Comparison of ENCODE assay signal across 10 cellular contexts in the genomic region with DNA sequence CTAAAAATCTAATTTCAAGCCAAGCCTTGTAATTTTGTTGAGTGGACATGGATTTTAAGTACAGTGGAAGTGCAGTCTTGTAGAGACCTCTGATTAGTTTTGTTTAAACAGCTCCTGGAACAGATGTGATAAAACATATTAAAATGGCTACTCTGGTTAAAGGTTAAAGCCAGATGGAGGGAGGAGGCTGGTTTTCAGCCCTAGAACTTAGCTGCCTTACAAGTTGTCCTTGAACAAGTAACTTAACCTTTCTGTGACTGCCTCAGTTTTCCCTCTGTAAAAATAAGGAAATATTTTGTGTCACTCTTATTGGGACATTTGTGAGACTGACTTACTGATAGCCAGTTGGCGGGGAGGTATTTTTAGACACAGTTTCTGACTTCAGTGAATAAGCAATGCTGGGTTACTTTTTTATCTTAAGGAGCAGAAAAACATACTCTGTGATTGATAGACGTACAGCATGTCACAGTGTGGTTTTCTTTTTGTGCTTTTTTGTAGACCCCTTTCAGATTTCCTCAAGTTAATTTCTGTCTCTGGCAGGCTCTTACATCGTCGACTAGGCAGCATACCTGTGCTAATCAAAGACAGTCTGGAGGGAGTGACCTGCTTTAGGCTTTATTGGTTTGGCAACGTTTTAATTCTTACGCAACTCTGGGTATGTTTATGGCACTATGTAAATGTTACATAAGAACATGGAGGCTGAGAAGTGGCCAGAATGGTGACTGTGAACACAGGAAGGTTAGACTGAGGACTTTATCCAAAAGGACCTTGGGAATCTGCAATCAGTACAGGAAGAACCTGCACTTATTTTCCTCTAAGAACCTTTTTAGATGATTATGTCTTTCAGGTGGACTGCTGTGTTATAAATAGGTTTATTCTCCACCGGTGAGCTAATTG. TPM values are rescaled to one million over a fixed set of nuclear protein-coding genes. Genes with fewer than 3 reads are reported as not detected.
DNase-seq lines count a peak whose midpoint lies in the region; ATAC-seq and TF ChIP-seq lines count a peak whose summit lies in the region.
"Had no signal": no experiment of that assay in that cellular context is flagged by ENCODE, and none has a peak within 500 bp of the region (broad histone marks: within the 10 kb centered on the region; RNA-seq: fewer than 3 reads in every experiment).

No MANE protein-coding gene starts in this region.

- peaks cover 19% of the 10 kb centered on the region for H3K27me3 Mint-ChIP-seq in activated CD4-positive, alpha-beta T cell treated with anti-CD3 and anti-CD28 coated beads, Interleukin-2, amount 10 ng/mL, durations not matched to agents 7 days and 5 days

- TF ChIP-seq CTCF in DND-41 (IDR thresholded peaks at IDR 0.05; ENCODE audit: borderline replicate concordance, extremely low read depth, low read length, poor library complexity, severe bottlenecking): no peak
- TF ChIP-seq CTCF in esophagus muscularis mucosa (IDR thresholded peaks at IDR 0.05): no peak

- H4K20me1 ChIP-seq in DND-41 (ENCODE audit: insufficient read depth, low read length): peaks cover 10% of the 10 kb centered on the region; the same call in 1 of the 2 replicates

- H3K79me2 ChIP-seq in DND-41 (ENCODE audit: insufficient read depth, low read length): peaks cover 73% of the 10 kb centered on the region

- no peak overlapping the region for H3K4me3 Mint-ChIP-seq in activated CD4-positive, alpha-beta T cell treated with anti-CD3 and anti-CD28 coated beads, Interleukin-2, amount 10 ng/mL, durations not matched to agents 7 days and 5 days

- no peaks in the 10 kb centered on the region; the same call in 1 of the 2 replicates for H3K36me3 ChIP-seq in DND-41 (ENCODE audit: insufficient read depth, low read length)
- H3K36me3 ChIP-seq in esophagus muscularis mucosa: no peaks in the 10 kb centered on the region
- H3K36me3 ChIP-seq in rectal smooth muscle tissue (ENCODE audit: control insufficient read depth, insufficient read depth, low read length): no peaks in the 10 kb centered on the region
- 0 out of 2 replicates have a peak, but pooled peaks cover 4% of the 10 kb centered on the region for H3K36me3 ChIP-seq in HAP-1 (replicated peaks)

- no peak overlapping the region for H3K27ac ChIP-seq in DND-41 (ENCODE audit: low read length)
- H3K27ac ChIP-seq in esophagus muscularis mucosa (replicated peaks in 1 of 4): peak overlapping the region; percentile 88 to 94 (median 90)
- H3K27ac ChIP-seq in rectal smooth muscle tissue (ENCODE audit: low read depth, low read length): peak overlapping the region; percentile 44
- H3K27ac ChIP-seq in substantia nigra (ENCODE audit: low read depth, low read length, poor library complexity, severe bottlenecking): no peak overlapping the region

- peaks cover 38% of the 10 kb centered on the region for H3K4me1 ChIP-seq in DND-41 (ENCODE audit: insufficient read depth, low read length)
- H3K4me1 ChIP-seq in esophagus muscularis mucosa: peaks cover 25 to 75% (median 68%) of the 10 kb centered on the region in 4 donors
- peaks cover 15% of the 10 kb centered on the region for H3K4me1 ChIP-seq in rectal smooth muscle tissue (ENCODE audit: control insufficient read depth, insufficient read depth, low read length)
- H3K4me1 ChIP-seq in HAP-1: peaks cover 17% of the 10 kb centered on the region

- 0 out of 2 replicates have a peak overlapping the region, but pooled peaks have one; percentile 98 for H3K4me2 ChIP-seq in DND-41 (ENCODE audit: insufficient read depth, low read length)

- H3K36me3 Mint-ChIP-seq in activated CD4-positive, alpha-beta T cell treated with anti-CD3 and anti-CD28 coated beads, Interleukin-2, amount 10 ng/mL, durations not matched to agents 7 days and 5 days (ENCODE audit: low read depth): no peaks in the 10 kb centered on the region

- H3K9ac ChIP-seq in DND-41 (ENCODE audit: low read depth, low read length) (no peak overlapping the region), rectal smooth muscle tissue (ENCODE audit: low read length) (no peak overlapping the region)

- TF ChIP-seq POLR2A in esophagus muscularis mucosa (IDR thresholded peaks at IDR 0.05; ENCODE audit: low read depth): no peak

- H3K27me3 ChIP-seq in DND-41 (ENCODE audit: insufficient read depth, low read length, poor library complexity) (peaks cover 12% of the 10 kb centered on the region), esophagus muscularis mucosa (no peaks in the 10 kb centered on the region), rectal smooth muscle tissue (ENCODE audit: control insufficient read depth, insufficient read depth, low read length) (no peaks in the 10 kb centered on the region), HAP-1 (ENCODE audit: low read depth) (peaks cover 12% of the 10 kb centered on the region)

- H3K9me3 ChIP-seq in DND-41 (ENCODE audit: insufficient read depth, low read length, severe bottlenecking): no peaks in the 10 kb centered on the region
- H3K9me3 ChIP-seq in esophagus muscularis mucosa: no peaks in the 10 kb centered on the region
- no peaks in the 10 kb centered on the region for H3K9me3 ChIP-seq in HAP-1

- no peak overlapping the region for H2AFZ ChIP-seq in DND-41 (ENCODE audit: low read depth, low read length)

- H3K4me1 Mint-ChIP-seq in activated CD4-positive, alpha-beta T cell treated with anti-CD3 and anti-CD28 coated beads, Interleukin-2, amount 10 ng/mL, durations not matched to agents 7 days and 5 days: peaks cover 28% of the 10 kb centered on the region

- H3K4me3 ChIP-seq in DND-41 (ENCODE audit: low read depth in 1 of 2, low read length in 2 of 2) (no peak overlapping the region), esophagus muscularis mucosa (peak overlapping the region in 1 of 4 donors; percentile 99), rectal smooth muscle tissue (ENCODE audit: low read length) (peak overlapping the region; percentile 22), HAP-1 (no peak overlapping the region)
- H3K4me3 ChIP-seq: GM12878 had no signal

- H3K27ac Mint-ChIP-seq in activated CD4-positive, alpha-beta T cell treated with anti-CD3 and anti-CD28 coated beads, Interleukin-2, amount 10 ng/mL, durations not matched to agents 7 days and 5 days: no peak overlapping the region

- in situ Hi-C loops in HAP-1 (cut with MboI; ENCODE audit: low sequenced_read_pairs): no loop called here

- no peak for TF ChIP-seq EP300 in esophagus muscularis mucosa (IDR thresholded peaks at IDR 0.05)

- intact Hi-C loops in esophagus muscularis mucosa (cut with DNase I): no loop called here

- POLR2A ChIA-PET in activated CD4-positive, alpha-beta T cell treated with anti-CD3 and anti-CD28 coated beads, Interleukin-2, amount 10 ng/mL, durations not matched to agents 7 days and 5 days (lab: Charles Lee): no interaction called here

- H3K9me3 Mint-ChIP-seq in activated CD4-positive, alpha-beta T cell treated with anti-CD3 and anti-CD28 coated beads, Interleukin-2, amount 10 ng/mL, durations not matched to agents 7 days and 5 days: no peaks in the 10 kb centered on the region

- 49% methylated on average over 7 of the region's 7 CpGs for WGBS in esophagus muscularis mucosa

- ATAC-seq in DND-41 (ENCODE audit: insufficient read depth, low read depth) (no peak), GM19463 (IDR thresholded peaks at IDR 0.05; ENCODE audit: unreplicated experiment) (no peak)
- ATAC-seq: GM12878 had no signal

- DNase-seq in DND-41 (no peak), NOMO-1 treated with dmso at 0.1 percent for 144 hours (lab: John Stamatoyannopoulos, UW; ENCODE audit: unreplicated experiment) (peak; percentile 38), esophagus muscularis mucosa (ENCODE audit: extremely low spot score) (no peak), substantia nigra (lab: John Stamatoyannopoulos, UW) (no peak), HAP-1 (ENCODE audit: low spot score in 2 of 2) (no peak)
- DNase-seq in activated CD4-positive, alpha-beta T cell treated with anti-CD3 and anti-CD28 coated beads, Interleukin-2, amount 10 ng/mL, durations not matched to agents 7 days and 5 days: no peak
- DNase-seq: activated naive CD4-positive, alpha-beta T cell treated with Interleukin-2 at 50 U/mL for 16 hours had no signal

- CTCF ChIA-PET in activated CD4-positive, alpha-beta T cell treated with anti-CD3 and anti-CD28 coated beads, Interleukin-2, amount 10 ng/mL, durations not matched to agents 7 days and 5 days (lab: Charles Lee): interaction anchor here (0.6 to 2.2 kb wide), 4 partner anchors 16 to 1379 kb away, joined by 3 to 7 read pairs (median 4); no protein-coding TSS in a partner anchor

RNA-seq across cellular contexts. Expression of gene ACVR1B, which starts 3.2 kb away (rescaled TPM):
- 10 to 100 TPM in 3 of 4 donors, 1 to 10 TPM in 1; 9.1 to 22.4 (median 13.9) TPM for total RNA-seq in esophagus muscularis mucosa
- total RNA-seq in activated CD4-positive, alpha-beta T cell treated with anti-CD3 and anti-CD28 coated beads, Interleukin-2, amount 10 ng/mL, durations not matched to agents 7 days and 5 days: 1 to 10 TPM; 5.5 to 5.7 TPM

RNA-seq across cellular contexts. Expression of gene ACVRL1, which starts 47.4 kb away (rescaled TPM):
- 100 to 1,000 TPM; 124 to 149 (median 125) TPM for total RNA-seq in esophagus muscularis mucosa
- total RNA-seq in activated CD4-positive, alpha-beta T cell treated with anti-CD3 and anti-CD28 coated beads, Interleukin-2, amount 10 ng/mL, durations not matched to agents 7 days and 5 days: not detected
- total RNA-seq: GM12878 had no signal

RNA-seq across cellular contexts. Expression of gene TAMALIN, which starts 52.0 kb away (rescaled TPM):
- total RNA-seq in esophagus muscularis mucosa: 10 to 100 TPM; 13.3 to 26.9 (median 18.3) TPM
- total RNA-seq in activated CD4-positive, alpha-beta T cell treated with anti-CD3 and anti-CD28 coated beads, Interleukin-2, amount 10 ng/mL, durations not matched to agents 7 days and 5 days: 1 to 10 TPM; 5.7 to 6.9 TPM

Comparison
In these comparisons a context has a peak if more than half of its experiments do, and no peak if none do; other contexts are left out.
1. H3K27ac ChIP-seq: peak in esophagus muscularis mucosa (4 of 4) and rectal smooth muscle tissue (single experiment); none in DND-41 (single experiment) and substantia nigra (single experiment).
2. RNA of gene ACVRL1, which starts 47.4 kb away (total RNA-seq): 124 to 149 TPM in esophagus muscularis mucosa; not detected in activated CD4-positive, alpha-beta T cell treated with anti-CD3 and anti-CD28 coated beads, Interleukin-2, amount 10 ng/mL, durations not matched to agents 7 days and 5 days; every median in the first group is over 100 times any median in the second.